ENCODE assay signal across 31 cellular contexts in the genomic region with DNA sequence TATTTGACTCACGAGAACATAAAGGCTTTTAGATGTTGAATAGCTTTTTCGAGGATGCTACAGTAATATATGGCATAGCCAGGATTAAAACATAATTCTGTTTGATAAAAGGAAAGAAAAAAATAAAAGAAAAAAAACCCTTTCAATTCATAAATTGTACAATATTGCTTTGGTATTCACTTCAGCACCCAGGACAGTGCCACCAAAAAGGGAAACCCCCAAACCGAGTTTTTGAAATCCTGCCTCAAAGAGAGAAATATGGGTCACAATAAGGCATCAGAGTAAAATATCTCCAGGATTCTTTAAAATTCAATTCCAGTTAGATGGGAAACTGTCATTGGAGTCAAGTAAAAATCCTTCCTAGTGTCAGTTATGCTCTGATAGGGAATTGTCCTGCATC.
"Had no signal": no experiment of that assay in that cellular context is flagged by ENCODE, and none has a peak within 500 bp of the region (broad histone marks: within the 10 kb centered on the region; RNA-seq: fewer than 3 reads in every experiment).

No MANE protein-coding gene starts in this region.

- H3K4me3 ChIP-seq: adrenal gland, body of pancreas, breast epithelium, MG63 had no signal

- DNase-seq: activated CD4-positive, alpha-beta memory T cell treated with anti-CD3 and anti-CD28 coated beads for 36 hours; activated CD4-positive, alpha-beta T cell treated with anti-CD3 and anti-CD28 coated beads for 36 hours; activated CD4-positive, alpha-beta T cell treated with anti-CD3 and anti-CD28 coated beads, Interleukin-2, amount 50 U/mL, for 1 hour; activated CD8-positive, alpha-beta memory T cell treated with anti-CD3 and anti-CD28 coated beads, Interleukin-2, amount 50 U/mL, for 4 hours; activated effector memory CD4-positive, alpha-beta T cell treated with anti-CD3 and anti-CD28 coated beads, Interleukin-2, amount 50 U/mL, for 16 hours; activated naive CD4-positive, alpha-beta T cell treated with Interleukin-2 at 50 U/mL for 16 hours; activated T-cell treated with anti-CD3 and anti-CD28 coated beads for 4 hours; activated T-cell treated with anti-CD3 and anti-CD28 coated beads, Interleukin-2, amount 50 U/mL, for 72 hours; adrenal gland; body of pancreas; Karpas-422; MG63; NCI-H1048; NCI-H1105 treated with DMSO at 0.1 percent for 48 hours; NCI-H1436; NCI-H1694; NCI-H1930; NCI-H2081 treated with DMSO at 0.1 percent for 48 hours; NCI-H226; NCI-H446 treated with DMSO at 0.1 percent for 48 hours; NCI-H524; NCI-H69; NCI-H82; Right ventricle myocardium superior; T1000 had no signal

- FAIRE-seq: astrocyte had no signal

- H3K4me1 ChIP-seq: adrenal gland, body of pancreas, breast epithelium had no signal

- H3K36me3 ChIP-seq: adrenal gland, breast epithelium, MG63 had no signal

- ATAC-seq: activated CD4-positive, alpha-beta T cell treated with anti-CD3 and anti-CD28 coated beads for 36 hours; activated CD4-positive, CD25-positive, alpha-beta regulatory T cell treated with anti-CD3 and anti-CD28 coated beads, Interleukin-2, amount 50 U/mL, for 24 hours; activated naive CD4-positive, alpha-beta T cell treated with anti-CD3 and anti-CD28 coated beads, Interleukin-2, amount 50 U/mL, for 72 hours; activated T-cell treated with anti-CD3 and anti-CD28 coated beads, Interleukin-2, amount 50 U/mL, for 72 hours; activated T-helper 17 cell treated with anti-CD3 and anti-CD28 coated beads, Interleukin-2, amount 50 U/mL, for 72 hours; body of pancreas; WTC11 had no signal

- H3K27me3 ChIP-seq: adrenal gland, body of pancreas, breast epithelium, MG63 had no signal

- H3K9me3 ChIP-seq: adrenal gland, body of pancreas, breast epithelium, MG63 had no signal

- H3K27ac ChIP-seq: adrenal gland, body of pancreas, breast epithelium had no signal
